8 cellular contexts compared by ENCODE assay signal in the genomic region with DNA sequence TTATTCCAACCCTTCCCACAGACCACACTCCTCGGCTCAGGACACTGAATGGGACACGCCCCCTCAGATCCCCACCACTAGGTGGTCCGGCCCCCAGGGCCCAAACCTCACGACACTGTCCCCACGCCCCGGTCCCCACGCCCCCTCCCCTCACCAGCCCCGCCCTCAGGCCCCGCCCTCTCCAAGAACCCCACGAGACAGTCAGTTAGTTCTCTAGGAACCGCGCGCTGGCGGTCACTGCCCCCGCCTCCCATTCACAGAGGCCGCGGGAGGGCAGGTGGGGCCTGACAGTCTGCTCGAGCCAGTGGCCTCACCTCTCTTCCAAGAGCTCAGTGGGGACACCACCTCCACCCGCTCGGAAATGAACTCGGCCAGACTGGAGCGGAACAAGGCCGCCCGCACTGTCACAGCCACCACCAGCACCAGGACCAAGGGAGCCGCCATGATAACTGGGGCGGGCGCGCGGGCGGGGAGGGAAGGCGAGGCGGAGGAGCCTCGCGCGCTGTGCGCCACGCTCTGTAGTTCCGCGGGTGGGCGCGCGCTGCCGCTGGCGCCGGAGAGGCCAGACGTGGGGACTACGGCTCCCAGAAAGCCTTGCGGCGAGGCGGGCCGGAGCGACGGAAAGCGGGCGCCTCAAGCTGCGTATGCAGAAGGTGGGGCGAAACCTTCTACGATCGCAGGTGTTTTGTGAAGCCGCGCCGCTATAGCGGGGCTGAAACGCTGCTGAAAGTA. TPM values are rescaled to one million over a fixed set of nuclear protein-coding genes. Genes with fewer than 3 reads are reported as not detected.
DNase-seq lines count a peak whose midpoint lies in the region; ATAC-seq and TF ChIP-seq lines count a peak whose summit lies in the region.

A gene with protein sequence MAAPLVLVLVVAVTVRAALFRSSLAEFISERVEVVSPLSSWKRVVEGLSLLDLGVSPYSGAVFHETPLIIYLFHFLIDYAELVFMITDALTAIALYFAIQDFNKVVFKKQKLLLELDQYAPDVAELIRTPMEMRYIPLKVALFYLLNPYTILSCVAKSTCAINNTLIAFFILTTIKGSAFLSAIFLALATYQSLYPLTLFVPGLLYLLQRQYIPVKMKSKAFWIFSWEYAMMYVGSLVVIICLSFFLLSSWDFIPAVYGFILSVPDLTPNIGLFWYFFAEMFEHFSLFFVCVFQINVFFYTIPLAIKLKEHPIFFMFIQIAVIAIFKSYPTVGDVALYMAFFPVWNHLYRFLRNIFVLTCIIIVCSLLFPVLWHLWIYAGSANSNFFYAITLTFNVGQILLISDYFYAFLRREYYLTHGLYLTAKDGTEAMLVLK (minus strand): TSS at position 451 of the 732 bp plus-strand sequence. CDS start 7 bp downstream, at position 444.

- peaks cover 0 to 20% (median 9%) of the 10 kb centered on the region in 12 donors for H3K4me1 ChIP-seq in heart left ventricle
- no peaks in the 10 kb centered on the region for H3K4me1 ChIP-seq in upper lobe of right lung

- peak; percentile 97 for ATAC-seq in HG02798 (IDR thresholded peaks at IDR 0.05; ENCODE audit: poor library complexity, unreplicated experiment)
- peak; percentile 98 to 100 (median 100) for ATAC-seq in heart left ventricle
- peak; percentile 99 for ATAC-seq in upper lobe of right lung

- H3K9me3 ChIP-seq in heart left ventricle, result no peaks in the 10 kb centered on the region
- no peaks in the 10 kb centered on the region for H3K9me3 ChIP-seq in upper lobe of right lung

- DNase-seq in NCI-H1436 (lab: John Stamatoyannopoulos, UW), result peak; percentile 92
- peak; percentile 93 for DNase-seq in T follicular helper cell (ENCODE audit: low read depth)
- peak; percentile 96 to 97 (median 97) for DNase-seq in heart left ventricle
- peak; percentile 95 to 99 (median 97) for DNase-seq in posterior cingulate gyrus
- DNase-seq in upper lobe of right lung, result peak; percentile 99

- H3K36me3 ChIP-seq in heart left ventricle (no peaks in the 10 kb centered on the region), upper lobe of right lung (no peaks in the 10 kb centered on the region)

- TF ChIP-seq CTCF in GM12875 (IDR thresholded peaks at IDR 0.05; ENCODE audit: borderline replicate concordance, insufficient read depth, low read depth, low read length) (0 out of 2 replicates have a peak, but pooled peaks have one; percentile 7), heart left ventricle (IDR thresholded peaks at IDR 0.05) (peak in 9 of 12 donors; percentile 14 to 52 (median 27)), upper lobe of right lung (IDR thresholded peaks at IDR 0.05) (peak; percentile 42)

- H3K4me3 ChIP-seq in GM12875 (ENCODE audit: low read depth, low read length), result peak within 1 kb of the TSS; percentile 50
- peak within 1 kb of the TSS; percentile 50 to 95 (median 79) for H3K4me3 ChIP-seq in heart left ventricle
- H3K4me3 ChIP-seq in upper lobe of right lung, result peak within 1 kb of the TSS; percentile 77

- H3K27me3 ChIP-seq in heart left ventricle (no peaks in the 10 kb centered on the region), upper lobe of right lung (no peaks in the 10 kb centered on the region)

- intact Hi-C loops in heart left ventricle (cut with DNase I) (loop anchor here in 4 of 10 donors (1.0 to 2.0 kb wide), 3 partner anchors 27 to 32 kb away; a partner anchor contains a TSS), posterior cingulate gyrus (cut with DNase I) (loop anchor here (2.0 to 5.0 kb wide), 2 partner anchors 28 to 35 kb away; a partner anchor contains a TSS), upper lobe of right lung (cut with DNase I) (no loop called here)

- 0 to 1% (median 0%) methylated on average over 63 to 64 of the region's 64 CpGs for WGBS in adipose tissue, 3 donors
- WGBS in heart left ventricle, 4 donors, result 0 to 1% (median 1%) methylated on average over 40 to 64 of the region's 64 CpGs

- H3K27ac ChIP-seq in adipose tissue (ENCODE audit: low read depth, low read length) (peak within 1 kb of the TSS; percentile 59), heart left ventricle (peak within 1 kb of the TSS; percentile 23 to 88 (median 76)), upper lobe of right lung (peak within 1 kb of the TSS; percentile 85)

- TF ChIP-seq POLR2A in heart left ventricle (IDR thresholded peaks at IDR 0.05), result peak in 1 of 2 donors; percentile 51

RNA-seq across cellular contexts. Expression of the gene that starts here (rescaled TPM):
- 10 to 100 TPM in 2 of 3 donors, 1 to 10 TPM in 1; 6.6 to 13.4 (median 11.1) TPM for polyA plus RNA-seq in adipose tissue
- total RNA-seq in heart left ventricle, result 10 to 100 TPM; 10.8 to 20.8 (median 15.0) TPM
- 10 to 100 TPM; 21.0 to 24.8 TPM for polyA plus RNA-seq in heart left ventricle
- total RNA-seq in upper lobe of right lung, result 13.2 TPM

Comparison
In these comparisons a context has a peak if more than half of its experiments do, and no peak if none do; other contexts are left out.
1. Peak in every context shown above with its lines: DNase-seq, ATAC-seq, H3K4me3 ChIP-seq and H3K27ac ChIP-seq.